ENCODE assay signal across 1 cellular context in the genomic region with DNA sequence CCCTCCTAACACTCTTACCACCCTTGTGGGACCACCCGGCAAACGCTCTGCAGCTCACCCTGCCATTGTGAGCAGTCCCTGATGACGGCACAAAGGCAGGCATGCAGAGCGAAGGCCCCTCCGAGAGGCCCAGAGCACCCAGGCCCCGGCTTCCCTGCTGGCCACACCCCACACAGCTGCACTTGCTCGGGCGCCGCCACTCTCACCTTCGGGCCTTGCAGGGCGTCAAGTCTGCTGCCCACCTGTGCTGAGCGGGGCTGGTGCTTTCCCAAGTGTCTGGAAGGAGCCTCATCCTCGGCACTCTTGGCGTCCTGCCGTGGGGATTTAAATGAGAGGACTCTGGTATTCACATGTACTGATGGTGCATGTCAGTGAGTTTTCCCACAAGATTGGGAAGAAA.
TF ChIP-seq lines count a peak whose summit lies in the region.

No MANE protein-coding gene starts in this region.

TF ChIP-seq in SK-N-SH treated with all-trans-retinoic acid at 6 μM for 48 hours, 23 proteins besides CTCF, POLR2A, EP300 and RAD21 (continued from another document):
- TF ChIP-seq, protein P1, sequence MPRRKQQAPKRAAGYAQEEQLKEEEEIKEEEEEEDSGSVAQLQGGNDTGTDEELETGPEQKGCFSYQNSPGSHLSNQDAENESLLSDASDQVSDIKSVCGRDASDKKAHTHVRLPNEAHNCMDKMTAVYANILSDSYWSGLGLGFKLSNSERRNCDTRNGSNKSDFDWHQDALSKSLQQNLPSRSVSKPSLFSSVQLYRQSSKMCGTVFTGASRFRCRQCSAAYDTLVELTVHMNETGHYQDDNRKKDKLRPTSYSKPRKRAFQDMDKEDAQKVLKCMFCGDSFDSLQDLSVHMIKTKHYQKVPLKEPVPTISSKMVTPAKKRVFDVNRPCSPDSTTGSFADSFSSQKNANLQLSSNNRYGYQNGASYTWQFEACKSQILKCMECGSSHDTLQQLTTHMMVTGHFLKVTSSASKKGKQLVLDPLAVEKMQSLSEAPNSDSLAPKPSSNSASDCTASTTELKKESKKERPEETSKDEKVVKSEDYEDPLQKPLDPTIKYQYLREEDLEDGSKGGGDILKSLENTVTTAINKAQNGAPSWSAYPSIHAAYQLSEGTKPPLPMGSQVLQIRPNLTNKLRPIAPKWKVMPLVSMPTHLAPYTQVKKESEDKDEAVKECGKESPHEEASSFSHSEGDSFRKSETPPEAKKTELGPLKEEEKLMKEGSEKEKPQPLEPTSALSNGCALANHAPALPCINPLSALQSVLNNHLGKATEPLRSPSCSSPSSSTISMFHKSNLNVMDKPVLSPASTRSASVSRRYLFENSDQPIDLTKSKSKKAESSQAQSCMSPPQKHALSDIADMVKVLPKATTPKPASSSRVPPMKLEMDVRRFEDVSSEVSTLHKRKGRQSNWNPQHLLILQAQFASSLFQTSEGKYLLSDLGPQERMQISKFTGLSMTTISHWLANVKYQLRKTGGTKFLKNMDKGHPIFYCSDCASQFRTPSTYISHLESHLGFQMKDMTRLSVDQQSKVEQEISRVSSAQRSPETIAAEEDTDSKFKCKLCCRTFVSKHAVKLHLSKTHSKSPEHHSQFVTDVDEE (CRISPR knock-in tag; IDR thresholded peaks at IDR 0.05): no peak
- TF ChIP-seq, protein P2, sequence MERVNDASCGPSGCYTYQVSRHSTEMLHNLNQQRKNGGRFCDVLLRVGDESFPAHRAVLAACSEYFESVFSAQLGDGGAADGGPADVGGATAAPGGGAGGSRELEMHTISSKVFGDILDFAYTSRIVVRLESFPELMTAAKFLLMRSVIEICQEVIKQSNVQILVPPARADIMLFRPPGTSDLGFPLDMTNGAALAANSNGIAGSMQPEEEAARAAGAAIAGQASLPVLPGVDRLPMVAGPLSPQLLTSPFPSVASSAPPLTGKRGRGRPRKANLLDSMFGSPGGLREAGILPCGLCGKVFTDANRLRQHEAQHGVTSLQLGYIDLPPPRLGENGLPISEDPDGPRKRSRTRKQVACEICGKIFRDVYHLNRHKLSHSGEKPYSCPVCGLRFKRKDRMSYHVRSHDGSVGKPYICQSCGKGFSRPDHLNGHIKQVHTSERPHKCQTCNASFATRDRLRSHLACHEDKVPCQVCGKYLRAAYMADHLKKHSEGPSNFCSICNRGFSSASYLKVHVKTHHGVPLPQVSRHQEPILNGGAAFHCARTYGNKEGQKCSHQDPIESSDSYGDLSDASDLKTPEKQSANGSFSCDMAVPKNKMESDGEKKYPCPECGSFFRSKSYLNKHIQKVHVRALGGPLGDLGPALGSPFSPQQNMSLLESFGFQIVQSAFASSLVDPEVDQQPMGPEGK (CRISPR knock-in tag; IDR thresholded peaks at IDR 0.05; ENCODE audit: borderline replicate concordance): no peak
- TF ChIP-seq, protein P3, sequence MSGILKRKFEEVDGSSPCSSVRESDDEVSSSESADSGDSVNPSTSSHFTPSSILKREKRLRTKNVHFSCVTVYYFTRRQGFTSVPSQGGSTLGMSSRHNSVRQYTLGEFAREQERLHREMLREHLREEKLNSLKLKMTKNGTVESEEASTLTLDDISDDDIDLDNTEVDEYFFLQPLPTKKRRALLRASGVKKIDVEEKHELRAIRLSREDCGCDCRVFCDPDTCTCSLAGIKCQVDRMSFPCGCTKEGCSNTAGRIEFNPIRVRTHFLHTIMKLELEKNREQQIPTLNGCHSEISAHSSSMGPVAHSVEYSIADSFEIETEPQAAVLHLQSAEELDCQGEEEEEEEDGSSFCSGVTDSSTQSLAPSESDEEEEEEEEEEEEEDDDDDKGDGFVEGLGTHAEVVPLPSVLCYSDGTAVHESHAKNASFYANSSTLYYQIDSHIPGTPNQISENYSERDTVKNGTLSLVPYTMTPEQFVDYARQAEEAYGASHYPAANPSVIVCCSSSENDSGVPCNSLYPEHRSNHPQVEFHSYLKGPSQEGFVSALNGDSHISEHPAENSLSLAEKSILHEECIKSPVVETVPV (CRISPR knock-in tag; IDR thresholded peaks at IDR 0.05): no peak
- TF ChIP-seq ISL1 (CRISPR knock-in tag; IDR thresholded peaks at IDR 0.05) (no peak), TCF4 (CRISPR knock-in tag; IDR thresholded peaks at IDR 0.05; ENCODE audit: borderline replicate concordance) (no peak), ARNTL (CRISPR knock-in tag; IDR thresholded peaks at IDR 0.05; ENCODE audit: borderline replicate concordance, low read depth) (no peak), SNAI2 (CRISPR knock-in tag; IDR thresholded peaks at IDR 0.05) (no peak), RARB (CRISPR knock-in tag; IDR thresholded peaks at IDR 0.05) (no peak), ZFP30 (CRISPR knock-in tag; IDR thresholded peaks at IDR 0.05) (no peak), PPARA (CRISPR knock-in tag; IDR thresholded peaks at IDR 0.05; ENCODE audit: borderline replicate concordance) (no peak), ZNF8 (CRISPR knock-in tag; IDR thresholded peaks at IDR 0.05) (no peak), GLIS3 (CRISPR knock-in tag; IDR thresholded peaks at IDR 0.05) (no peak)
- TF ChIP-seq, protein P4, sequence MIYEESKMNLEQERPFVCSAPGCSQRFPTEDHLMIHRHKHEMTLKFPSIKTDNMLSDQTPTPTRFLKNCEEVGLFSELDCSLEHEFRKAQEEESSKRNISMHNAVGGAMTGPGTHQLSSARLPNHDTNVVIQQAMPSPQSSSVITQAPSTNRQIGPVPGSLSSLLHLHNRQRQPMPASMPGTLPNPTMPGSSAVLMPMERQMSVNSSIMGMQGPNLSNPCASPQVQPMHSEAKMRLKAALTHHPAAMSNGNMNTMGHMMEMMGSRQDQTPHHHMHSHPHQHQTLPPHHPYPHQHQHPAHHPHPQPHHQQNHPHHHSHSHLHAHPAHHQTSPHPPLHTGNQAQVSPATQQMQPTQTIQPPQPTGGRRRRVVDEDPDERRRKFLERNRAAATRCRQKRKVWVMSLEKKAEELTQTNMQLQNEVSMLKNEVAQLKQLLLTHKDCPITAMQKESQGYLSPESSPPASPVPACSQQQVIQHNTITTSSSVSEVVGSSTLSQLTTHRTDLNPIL (CRISPR knock-in tag; IDR thresholded peaks at IDR 0.05; ENCODE audit: low read depth): no peak
